Comparison of ENCODE assay signal across 8 cellular contexts in the genomic region with DNA sequence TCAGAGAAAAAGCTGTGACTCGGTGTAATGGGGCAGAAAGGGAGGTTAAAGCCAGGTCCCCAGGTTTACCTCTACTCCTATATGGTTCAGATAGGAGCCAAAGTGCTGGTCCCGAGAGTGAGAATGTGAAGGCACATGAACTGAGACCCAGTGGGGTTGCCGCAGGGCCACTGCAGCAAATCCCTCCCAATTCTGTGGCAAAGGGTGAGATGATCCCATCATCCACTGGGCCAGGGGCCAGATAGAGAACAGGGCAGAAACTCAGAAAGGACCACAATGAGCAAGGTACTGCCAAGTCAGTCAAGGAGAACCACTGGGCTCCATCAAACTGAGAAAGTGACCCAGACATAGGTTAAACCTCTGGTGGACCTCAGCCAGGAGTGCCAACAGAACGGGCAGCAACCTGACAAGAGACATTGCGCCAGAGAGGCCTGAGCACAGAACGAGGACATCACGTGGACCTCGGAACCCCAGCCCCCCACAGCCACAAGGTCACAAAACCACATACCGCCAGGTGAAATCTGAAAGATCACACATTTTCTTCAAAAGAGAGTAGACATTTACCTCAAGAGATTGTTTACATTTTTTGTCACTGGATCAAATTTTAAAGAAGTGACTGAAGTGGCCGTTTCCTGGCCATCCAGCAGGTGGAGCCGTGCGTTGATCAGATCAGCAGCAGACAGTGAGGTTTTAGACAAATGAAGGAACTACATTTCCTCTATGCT. TPM values are rescaled to one million over a fixed set of nuclear protein-coding genes. Genes with fewer than 3 reads are reported as not detected.
A peak's percentile ranks its signal among the peaks of the same experiment; 100 is the strongest.
DNase-seq lines count a peak whose midpoint lies in the region; ATAC-seq and TF ChIP-seq lines count a peak whose summit lies in the region.

No MANE protein-coding gene starts in this region.

- RAD21 ChIA-PET in HCT116 (lab: Charles Lee; ENCODE audit: low non-redundant PET in 1 of 2, low total read pairs in 2 of 2, uncharacterized antibody in 2 of 2, unreplicated experiment in 2 of 2) = no interaction called here

- TF ChIP-seq CTCF in HCT116 (IDR thresholded peaks at IDR 0.05 in 2 of 3, conservative IDR thresholded peaks at IDR 0.05 in 1 of 3; ENCODE audit: borderline replicate concordance in 1 of 3, insufficient read depth in 1 of 3, low read depth in 2 of 3, low read length in 2 of 3) = peak; percentile 84 to 93 (median 91)
- TF ChIP-seq CTCF in astrocyte of the cerebellum (IDR thresholded peaks at IDR 0.05; ENCODE audit: low read depth, low read length, missing control alignments) = peak; percentile 93
- TF ChIP-seq CTCF in hepatocyte (IDR thresholded peaks at IDR 0.05; ENCODE audit: poor library complexity) = peak; percentile 90
- peak; percentile 57 to 89 (median 85) for TF ChIP-seq CTCF in spleen (IDR thresholded peaks at IDR 0.05 in 8 of 11, conservative IDR thresholded peaks at IDR 0.05 in 3 of 11)

- TF ChIP-seq RAD21 in HCT116 (IDR thresholded peaks at IDR 0.05; ENCODE audit: low read depth) = peak; percentile 75

- H2AFZ ChIP-seq in HCT116 (ENCODE audit: low read depth, low read length, poor library complexity, severe bottlenecking) (peak overlapping the region; percentile 96), hepatocyte (no peak overlapping the region)

- DNase-seq in ELF-1 (ENCODE audit: low read depth, low spot score) (peak; percentile 55), HCT116 (ENCODE audit: low read depth, low spot score) (no peak), NCI-H146 (lab: John Stamatoyannopoulos, UW) (peak; percentile 54), T-helper 9 cell (peak; percentile 60), astrocyte of the cerebellum (ENCODE audit: low read depth) (no peak), hepatocyte (ENCODE audit: low spot score) (peak; percentile 76), spleen (peak; percentile 89)

- no peaks in the 10 kb centered on the region for H3K9me3 ChIP-seq in HCT116 (ENCODE audit: control insufficient read depth in 1 of 2, insufficient read depth in 1 of 2, low read depth in 1 of 2, low read length in 2 of 2)
- no peaks in the 10 kb centered on the region for H3K9me3 ChIP-seq in hepatocyte (ENCODE audit: low read depth)
- no peaks in the 10 kb centered on the region for H3K9me3 ChIP-seq in spleen

- 0 out of 4 replicates have a peak, but pooled peaks cover 0 to 3% of the 10 kb centered on the region in 2 experiments for H3K4me1 ChIP-seq in HCT116 (ENCODE audit: control insufficient read depth in 1 of 2, insufficient read depth in 2 of 2, low read length in 2 of 2)
- peaks cover 9% of the 10 kb centered on the region for H3K4me1 ChIP-seq in hepatocyte (ENCODE audit: insufficient read depth)
- peaks cover 0 to 19% (median 9%) of the 10 kb centered on the region in 6 donors for H3K4me1 ChIP-seq in spleen

- no peak overlapping the region for H3K4me3 ChIP-seq in HCT116 (replicated peaks in 1 of 2; ENCODE audit: low read depth in 1 of 2, low read length in 2 of 2)
- no peak overlapping the region for H3K4me3 ChIP-seq in astrocyte of the cerebellum (ENCODE audit: low read depth, low read length)
- H3K4me3 ChIP-seq in hepatocyte = no peak overlapping the region
- H3K4me3 ChIP-seq in spleen = no peak overlapping the region

- H3K36me3 ChIP-seq in HCT116 (ENCODE audit: control insufficient read depth in 1 of 2, insufficient read depth in 2 of 2, low read length in 2 of 2) (no peaks in the 10 kb centered on the region), hepatocyte (replicated peaks; ENCODE audit: insufficient read depth, low read depth) (no peaks in the 10 kb centered on the region), spleen (no peaks in the 10 kb centered on the region)

- CTCF ChIA-PET in HCT116 (lab: Charles Lee) = interaction anchor here (0.7 to 1.5 kb wide), 3 partner anchors 10 to 162 kb away, joined by 4 to 5 read pairs (median 5); no protein-coding TSS in a partner anchor

- no peaks in the 10 kb centered on the region for H3K27me3 ChIP-seq in HCT116 (ENCODE audit: insufficient read depth, low read length)
- no peaks in the 10 kb centered on the region for H3K27me3 ChIP-seq in hepatocyte
- no peaks in the 10 kb centered on the region for H3K27me3 ChIP-seq in spleen (replicated peaks in 1 of 7)

- no peak overlapping the region for H3K27ac ChIP-seq in HCT116 (ENCODE audit: low read depth, low read length)
- no peak overlapping the region for H3K27ac ChIP-seq in hepatocyte
- H3K27ac ChIP-seq in spleen = peak overlapping the region in 1 of 8 donors; percentile 43

- 0 out of 2 replicates have a peak overlapping the region, but pooled peaks have one; percentile 18 for H3K4me2 ChIP-seq in HCT116 (ENCODE audit: low read length)
- H3K4me2 ChIP-seq in hepatocyte = no peak overlapping the region

- in situ Hi-C loops in astrocyte of the cerebellum (cut with HindIII; ENCODE audit: low sequenced_read_pairs) = no loop called here

- H3K79me2 ChIP-seq in HCT116 (ENCODE audit: insufficient read depth, low read length) (no peaks in the 10 kb centered on the region), hepatocyte (no peaks in the 10 kb centered on the region)

- intact Hi-C loops in HCT116 (cut with micrococcal nuclease) = loop anchor here (1.0 to 10.0 kb wide), 5 partner anchors 31 to 851 kb away; no protein-coding TSS in a partner anchor
- intact Hi-C loops in spleen (cut with DNase I; ENCODE audit: low total_unique reads) = loop anchor here (10.0 kb wide), 2 partner anchors 81 to 161 kb away; a partner anchor contains a TSS

- 53% methylated on average over 12 of the region's 12 CpGs for WGBS in hepatocyte (ENCODE audit: low lambda C conversion rate, missing lambda C conversion rate)
- WGBS in spleen, 5 donors = 36 to 48% (median 40%) methylated on average over 12 of the region's 12 CpGs

- no TSS peak for BruUV-seq in HCT116 (replicated peaks; lab: Mats Ljungman, UMichigan)

- POLR2A ChIA-PET in HCT116 (lab: Charles Lee) = no interaction called here

- TF ChIP-seq POLR2A in HCT116 (IDR thresholded peaks at IDR 0.05; ENCODE audit: borderline replicate concordance, extremely low read depth, insufficient read depth, insufficient read length) = no peak
- TF ChIP-seq POLR2A in spleen (IDR thresholded peaks at IDR 0.05) = no peak

- no peak overlapping the region for H3K9ac ChIP-seq in HCT116 (ENCODE audit: low read length)

- peak; percentile 96 for ATAC-seq in HCT116
- no peak for ATAC-seq in GM18870 (IDR thresholded peaks at IDR 0.05; ENCODE audit: unreplicated experiment)

- H4K20me1 ChIP-seq in HCT116 (ENCODE audit: insufficient read depth) = no peaks in the 10 kb centered on the region
- no peaks in the 10 kb centered on the region for H4K20me1 ChIP-seq in hepatocyte (ENCODE audit: insufficient read depth, poor library complexity, severe bottlenecking)

- H3K9me2 ChIP-seq in HCT116 (ENCODE audit: insufficient read depth) = 0 out of 2 replicates have a peak, but pooled peaks cover 3% of the 10 kb centered on the region
- no peaks in the 10 kb centered on the region for H3K9me2 ChIP-seq in hepatocyte (replicated peaks; ENCODE audit: insufficient read depth)

TF ChIP-seq in HCT116, 20 proteins besides CTCF, POLR2A, EP300 and RAD21:
- TF ChIP-seq, protein P1, sequence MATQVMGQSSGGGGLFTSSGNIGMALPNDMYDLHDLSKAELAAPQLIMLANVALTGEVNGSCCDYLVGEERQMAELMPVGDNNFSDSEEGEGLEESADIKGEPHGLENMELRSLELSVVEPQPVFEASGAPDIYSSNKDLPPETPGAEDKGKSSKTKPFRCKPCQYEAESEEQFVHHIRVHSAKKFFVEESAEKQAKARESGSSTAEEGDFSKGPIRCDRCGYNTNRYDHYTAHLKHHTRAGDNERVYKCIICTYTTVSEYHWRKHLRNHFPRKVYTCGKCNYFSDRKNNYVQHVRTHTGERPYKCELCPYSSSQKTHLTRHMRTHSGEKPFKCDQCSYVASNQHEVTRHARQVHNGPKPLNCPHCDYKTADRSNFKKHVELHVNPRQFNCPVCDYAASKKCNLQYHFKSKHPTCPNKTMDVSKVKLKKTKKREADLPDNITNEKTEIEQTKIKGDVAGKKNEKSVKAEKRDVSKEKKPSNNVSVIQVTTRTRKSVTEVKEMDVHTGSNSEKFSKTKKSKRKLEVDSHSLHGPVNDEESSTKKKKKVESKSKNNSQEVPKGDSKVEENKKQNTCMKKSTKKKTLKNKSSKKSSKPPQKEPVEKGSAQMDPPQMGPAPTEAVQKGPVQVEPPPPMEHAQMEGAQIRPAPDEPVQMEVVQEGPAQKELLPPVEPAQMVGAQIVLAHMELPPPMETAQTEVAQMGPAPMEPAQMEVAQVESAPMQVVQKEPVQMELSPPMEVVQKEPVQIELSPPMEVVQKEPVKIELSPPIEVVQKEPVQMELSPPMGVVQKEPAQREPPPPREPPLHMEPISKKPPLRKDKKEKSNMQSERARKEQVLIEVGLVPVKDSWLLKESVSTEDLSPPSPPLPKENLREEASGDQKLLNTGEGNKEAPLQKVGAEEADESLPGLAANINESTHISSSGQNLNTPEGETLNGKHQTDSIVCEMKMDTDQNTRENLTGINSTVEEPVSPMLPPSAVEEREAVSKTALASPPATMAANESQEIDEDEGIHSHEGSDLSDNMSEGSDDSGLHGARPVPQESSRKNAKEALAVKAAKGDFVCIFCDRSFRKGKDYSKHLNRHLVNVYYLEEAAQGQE (IDR thresholded peaks at IDR 0.05; ENCODE audit: low read depth) = no peak
- no peak for TF ChIP-seq EZH2 (IDR thresholded peaks at IDR 0.05)
- no peak for TF ChIP-seq EZH2phosphoT487 (IDR thresholded peaks at IDR 0.05; ENCODE audit: borderline replicate concordance)
- TF ChIP-seq TCF7L2 (IDR thresholded peaks at IDR 0.05; ENCODE audit: borderline replicate concordance, extremely low read depth, insufficient read depth, insufficient read length) = no peak
- TF ChIP-seq ZFX (IDR thresholded peaks at IDR 0.05) = no peak
- TF ChIP-seq FOSL1 (IDR thresholded peaks at IDR 0.05; ENCODE audit: low read depth) = no peak
- no peak for TF ChIP-seq YY1 (IDR thresholded peaks at IDR 0.05; ENCODE audit: extremely low read depth, insufficient replicate concordance, low read depth, low read length)
- TF ChIP-seq ELF1 (IDR thresholded peaks at IDR 0.05; ENCODE audit: borderline replicate concordance, low read depth) = no peak
- no peak for TF ChIP-seq CEBPB (IDR thresholded peaks at IDR 0.05; ENCODE audit: low read depth)
- TF ChIP-seq, protein P2, sequence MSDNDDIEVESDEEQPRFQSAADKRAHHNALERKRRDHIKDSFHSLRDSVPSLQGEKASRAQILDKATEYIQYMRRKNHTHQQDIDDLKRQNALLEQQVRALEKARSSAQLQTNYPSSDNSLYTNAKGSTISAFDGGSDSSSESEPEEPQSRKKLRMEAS (IDR thresholded peaks at IDR 0.05) = no peak
- TF ChIP-seq JUND (IDR thresholded peaks at IDR 0.05) = no peak
- TF ChIP-seq SRF (IDR thresholded peaks at IDR 0.05; ENCODE audit: low read depth) = no peak

RNA-seq across cellular contexts. Expression of a gene that starts 20.5 kb away (rescaled TPM):
- total RNA-seq in HCT116 (2021; ENCODE audit: unreplicated experiment) (6.5 TPM), hepatocyte (39.6 and 51.4 TPM in 2 replicates), spleen (100 to 1,000 TPM in 1 of 7 donors, 10 to 100 TPM in 6; 52.4 to 105 (median 73.3) TPM)
- polyA plus RNA-seq in HCT116 (2012) = 2.1 and 2.5 TPM in 2 replicates
- polyA plus RNA-seq in hepatocyte (22.0 and 36.7 TPM in 2 replicates), spleen (1 to 10 TPM; 3.2 to 4.0 (median 3.2) TPM)

Comparison
In these comparisons a context has a peak if more than half of its experiments do, and no peak if none do; other contexts are left out.
1. DNase-seq: peak in ELF-1 (single experiment), NCI-H146 (single experiment), T-helper 9 cell (single experiment), hepatocyte (single experiment) and spleen (single experiment); none in HCT116 (single experiment) and astrocyte of the cerebellum (single experiment).
2. Peak in every context shown above with its lines, with median percentiles within 50 percentile points of each other: CTCF ChIP-seq.